ENCODE assay signal across 1 cellular context in genomic region chr19:8375766-8376165, GRCh38. TPM values are rescaled to one million over a fixed set of nuclear protein-coding genes. Genes with fewer than 3 reads are reported as not detected.
"Had no signal": no experiment of that assay in that cellular context is flagged by ENCODE, and none has a peak within 500 bp of the region (broad histone marks: within the 10 kb centered on the region; RNA-seq: fewer than 3 reads in every experiment).

No MANE protein-coding gene starts in this region.

RNA-seq across cellular contexts. Expression of gene ANGPTL4, which starts 11.8 kb away (rescaled TPM):
- total RNA-seq: activated naive CD4-positive, alpha-beta T cell treated with anti-CD3 and anti-CD28 coated beads for 36 hours had no signal
